In genomic region chr6:37555040-37555781, GRCh38 we compare ENCODE assay signal across 20 cellular contexts. TPM values are rescaled to one million over a fixed set of nuclear protein-coding genes. Genes with fewer than 3 reads are reported as not detected.
DNase-seq lines count a peak whose midpoint lies in the region; ATAC-seq, FAIRE-seq and TF ChIP-seq lines count a peak whose summit lies in the region.
"Had no signal": no experiment of that assay in that cellular context is flagged by ENCODE, and none has a peak within 500 bp of the region (broad histone marks: within the 10 kb centered on the region; RNA-seq: fewer than 3 reads in every experiment).

No MANE protein-coding gene starts in this region.

- RAD21 ChIA-PET in GM12878 (lab: Charles Lee; ENCODE audit: unreplicated experiment): interaction anchor here (0.6 to 9.3 kb wide), 14 partner anchors 8 to 276 kb away, joined by 3 to 174 read pairs (median 6); no protein-coding TSS in a partner anchor

- H3K4me2 ChIP-seq in GM12878 (ENCODE audit: control insufficient read depth, insufficient read depth): peak overlapping the region; percentile 56
- H3K4me2 ChIP-seq: KMS-11 had no signal

- under 1% methylated on average over 17 of the region's 17 CpGs for WGBS in GM12878 (ENCODE audit: insufficient coverage, insufficient replicate concordance, low lambda C conversion rate, missing lambda C conversion rate)
- WGBS in suprapubic skin: 83% methylated on average over 17 of the region's 17 CpGs

- no peaks in the 10 kb centered on the region for H3K36me3 ChIP-seq in HEK293 (ENCODE audit: control insufficient read depth in 2 of 2, insufficient read depth in 1 of 2, low read length in 2 of 2)
- H3K36me3 ChIP-seq in GM12878 (ENCODE audit: control insufficient read depth in 2 of 2, insufficient read depth in 2 of 2, low read length in 1 of 2): no peaks in the 10 kb centered on the region; a peak in 1 of 4 replicates
- no peaks in the 10 kb centered on the region for H3K36me3 ChIP-seq in suprapubic skin
- H3K36me3 ChIP-seq: right atrium auricular region, stomach had no signal

- H3K4me1 Mint-ChIP-seq in activated CD4-positive, alpha-beta T cell treated with anti-CD3 and anti-CD28 coated beads, Interleukin-2, amount 10 ng/mL, durations not matched to agents 24 days and 14 days: peaks cover 33% of the 10 kb centered on the region
- peaks cover 69% of the 10 kb centered on the region for H3K4me1 Mint-ChIP-seq in stimulated activated effector memory CD8-positive, alpha-beta T cell treated with anti-CD3 and anti-CD28 coated beads, Interleukin-12 subunit alpha, Interleukin-12 subunit beta, amount 100 ng/mL, for 72 hours

- CTCF ChIA-PET in HEK293 (lab: Yijun Ruan, JAX): interaction anchor here (0.6 to 5.9 kb wide), 6 partner anchors 10 to 130 kb away, joined by 3 to 62 read pairs (median 6); no protein-coding TSS in a partner anchor
- CTCF ChIA-PET in GM12878 (lab: Yijun Ruan, JAX): interaction anchor here (0.6 to 18.7 kb wide), 8 partner anchors 7 to 400 kb away, joined by 3 to 590 read pairs (median 4); no protein-coding TSS in a partner anchor

- H3K36me3 Mint-ChIP-seq in activated CD4-positive, alpha-beta T cell treated with anti-CD3 and anti-CD28 coated beads, Interleukin-2, amount 10 ng/mL, durations not matched to agents 24 days and 14 days (ENCODE audit: low read depth): no peaks in the 10 kb centered on the region
- H3K36me3 Mint-ChIP-seq in stimulated activated effector memory CD8-positive, alpha-beta T cell treated with anti-CD3 and anti-CD28 coated beads, Interleukin-12 subunit alpha, Interleukin-12 subunit beta, amount 100 ng/mL, for 72 hours: no peaks in the 10 kb centered on the region

- TF ChIP-seq CTCF in HEK293 (tag by site-specific recombination; IDR thresholded peaks at IDR 0.05): no peak
- no peak for TF ChIP-seq CTCF in GM12878 (IDR thresholded peaks at IDR 0.05 in 2 of 3, conservative IDR thresholded peaks at IDR 0.05 in 1 of 3; ENCODE audit: control insufficient read depth in 2 of 3, extremely low read depth in 1 of 3, insufficient read depth in 1 of 3, low read depth in 3 of 3, low read length in 3 of 3)
- no peak for TF ChIP-seq CTCF in suprapubic skin (IDR thresholded peaks at IDR 0.05)

- no peak overlapping the region for H2AFZ ChIP-seq in GM12878 (ENCODE audit: control insufficient read depth, low read depth, low read length)

- no peak overlapping the region for H3K4me3 Mint-ChIP-seq in activated CD4-positive, alpha-beta T cell treated with anti-CD3 and anti-CD28 coated beads, Interleukin-2, amount 10 ng/mL, durations not matched to agents 24 days and 14 days
- no peak overlapping the region for H3K4me3 Mint-ChIP-seq in stimulated activated effector memory CD8-positive, alpha-beta T cell treated with anti-CD3 and anti-CD28 coated beads, Interleukin-12 subunit alpha, Interleukin-12 subunit beta, amount 100 ng/mL, for 72 hours
- H3K4me3 Mint-ChIP-seq: T-helper 1 cell treated with Interleukin-12 subunit alpha and Interleukin-12 subunit beta and Interleukin-4 antibody, amounts not matched to agents 30 μg/mL and 1 μg/mL, for 36 hours had no signal

- in situ Hi-C loops in GM12878 (cut with MboI): loop anchor here (10.0 kb wide), 1 partner anchor 60 kb away; the partner anchor contains the start of gene CCDC167

- intact Hi-C loops in activated CD4-positive, alpha-beta T cell treated with anti-CD3 and anti-CD28 coated beads, Interleukin-2, amount 10 ng/mL, durations not matched to agents 24 days and 14 days (cut with micrococcal nuclease): no loop called here
- intact Hi-C loops in GM12878 (cut with micrococcal nuclease; ENCODE audit: unreplicated experiment): loop anchor here (2.0 to 10.0 kb wide), 3 partner anchors 58 to 400 kb away; partner anchors contain the start of gene CMTR1

- 0 out of 2 replicates have a peak, but pooled peaks have one; percentile 1 for TF ChIP-seq RAD21 in GM12878 (IDR thresholded peaks at IDR 0.05; ENCODE audit: insufficient read depth, low read depth, low read length)

- no peaks in the 10 kb centered on the region for H3K9me3 ChIP-seq in HEK293 (ENCODE audit: control insufficient read depth, insufficient read depth, low read depth, low read length)
- no peaks in the 10 kb centered on the region; the same call in 2 of the 3 replicates for H3K9me3 ChIP-seq in GM12878 (replicated peaks; ENCODE audit: control insufficient read depth, insufficient read depth, low read length)
- no peaks in the 10 kb centered on the region for H3K9me3 ChIP-seq in suprapubic skin
- H3K9me3 ChIP-seq: right atrium auricular region, stomach had no signal

- DNase-seq in activated CD4-positive, alpha-beta T cell treated with anti-CD3 and anti-CD28 coated beads, Interleukin-2, amount 10 ng/mL, durations not matched to agents 24 days and 14 days: no peak
- no peak for DNase-seq in activated CD4-positive, alpha-beta T cell treated with anti-CD3 and anti-CD28 coated beads for 48 hours
- DNase-seq in GM12878 (ENCODE audit: low read depth, low spot score) (peak; percentile 71), T1000 (lab: John Stamatoyannopoulos, UW) (no peak), suprapubic skin (ENCODE audit: low spot score in 2 of 2) (no peak)
- no peak for DNase-seq in stimulated activated effector memory CD8-positive, alpha-beta T cell treated with anti-CD3 and anti-CD28 coated beads, Interleukin-12 subunit alpha, Interleukin-12 subunit beta, amount 100 ng/mL, for 72 hours (ENCODE audit: low spot score in 2 of 2)
- DNase-seq: activated CD4-positive, CD25-positive, alpha-beta regulatory T cell; activated CD8-positive, alpha-beta memory T cell treated with anti-CD3 and anti-CD28 coated beads for 24 hours; NCI-H1105; NCI-H82; occipital lobe; stomach had no signal

- TF ChIP-seq POLR2A in GM12878 (IDR thresholded peaks at IDR 0.05; ENCODE audit: low read depth, low read length): peak; percentile 73
- TF ChIP-seq POLR2A in suprapubic skin (IDR thresholded peaks at IDR 0.05): no peak

- FAIRE-seq in GM12878 (lab: Jason Lieb, UNC): no peak
- FAIRE-seq: endometrium, urothelium cell line had no signal

- no peaks in the 10 kb centered on the region for H3K27me3 ChIP-seq in GM12878 (replicated peaks in 1 of 2; ENCODE audit: control insufficient read depth in 2 of 2, insufficient read depth in 2 of 2, low read length in 1 of 2)
- H3K27me3 ChIP-seq in suprapubic skin: peaks cover 46% of the 10 kb centered on the region
- H3K27me3 ChIP-seq: right atrium auricular region had no signal

- POLR2A ChIA-PET in HEK293 (lab: Yijun Ruan, JAX) (interaction anchor here (0.6 to 1.8 kb wide), 2 partner anchors 17 to 180 kb away, joined by 3 to 4 read pairs; no protein-coding TSS in a partner anchor), GM12878 (lab: Charles Lee) (interaction anchor here (0.5 to 6.9 kb wide), 13 partner anchors 9 to 375 kb away, joined by 3 to 73 read pairs (median 6); partner anchors contain the start of gene CCDC167)

- H3K4me3 ChIP-seq in HEK293 (ENCODE audit: low read depth, low read length): no peak overlapping the region
- peak overlapping the region; percentile 81 for H3K4me3 ChIP-seq in GM12878
- H3K4me3 ChIP-seq in suprapubic skin: no peak overlapping the region
- H3K4me3 ChIP-seq: right atrium auricular region, stomach had no signal

- H3K27me3 Mint-ChIP-seq in activated CD4-positive, alpha-beta T cell treated with anti-CD3 and anti-CD28 coated beads, Interleukin-2, amount 10 ng/mL, durations not matched to agents 24 days and 14 days: peaks cover 15% of the 10 kb centered on the region

- SMC1A ChIA-PET in GM12878 (lab: Charles Lee; ENCODE audit: uncharacterized antibody, unreplicated experiment): interaction anchor here (0.8 to 15.4 kb wide), 12 partner anchors 8 to 135 kb away, joined by 3 to 232 read pairs (median 6); no protein-coding TSS in a partner anchor

- H4K20me1 ChIP-seq in GM12878 (ENCODE audit: control insufficient read depth, insufficient read depth): no peaks in the 10 kb centered on the region

- H3K4me1 ChIP-seq in HEK293 (ENCODE audit: control insufficient read depth, insufficient read depth, low read length) (no peaks in the 10 kb centered on the region; the same call in 1 of the 2 replicates), GM12878 (ENCODE audit: control insufficient read depth, insufficient read depth, low read length) (peaks cover 85% of the 10 kb centered on the region), suprapubic skin (no peaks in the 10 kb centered on the region)

- H3K27ac Mint-ChIP-seq in activated CD4-positive, alpha-beta T cell treated with anti-CD3 and anti-CD28 coated beads, Interleukin-2, amount 10 ng/mL, durations not matched to agents 24 days and 14 days: peak overlapping the region; percentile 49
- H3K27ac Mint-ChIP-seq in stimulated activated effector memory CD8-positive, alpha-beta T cell treated with anti-CD3 and anti-CD28 coated beads, Interleukin-12 subunit alpha, Interleukin-12 subunit beta, amount 100 ng/mL, for 72 hours: peak overlapping the region; percentile 63
- H3K27ac Mint-ChIP-seq: T-helper 1 cell treated with Interleukin-12 subunit alpha and Interleukin-12 subunit beta and Interleukin-4 antibody, amounts not matched to agents 30 μg/mL and 1 μg/mL, for 36 hours had no signal

- H3K9me3 Mint-ChIP-seq in activated CD4-positive, alpha-beta T cell treated with anti-CD3 and anti-CD28 coated beads, Interleukin-2, amount 10 ng/mL, durations not matched to agents 24 days and 14 days: no peaks in the 10 kb centered on the region
- no peaks in the 10 kb centered on the region for H3K9me3 Mint-ChIP-seq in stimulated activated effector memory CD8-positive, alpha-beta T cell treated with anti-CD3 and anti-CD28 coated beads, Interleukin-12 subunit alpha, Interleukin-12 subunit beta, amount 100 ng/mL, for 72 hours
- H3K9me3 Mint-ChIP-seq: T-helper 1 cell treated with Interleukin-12 subunit alpha and Interleukin-12 subunit beta and Interleukin-4 antibody, amounts not matched to agents 30 μg/mL and 1 μg/mL, for 36 hours had no signal

- ATAC-seq in GM12878 (peak; percentile 12), HG02973 (IDR thresholded peaks at IDR 0.05; ENCODE audit: unreplicated experiment) (no peak)
- ATAC-seq in stimulated activated effector memory CD8-positive, alpha-beta T cell treated with anti-CD3 and anti-CD28 coated beads, Interleukin-12 subunit alpha, Interleukin-12 subunit beta, amount 100 ng/mL, for 72 hours: no peak

- H3K79me2 ChIP-seq in GM12878 (ENCODE audit: control insufficient read depth, insufficient read depth, low read length): peaks cover 67% of the 10 kb centered on the region

- H3K27ac ChIP-seq in HEK293 (ENCODE audit: extremely low read depth, low read depth, low read length) (no peak overlapping the region), GM12878 (ENCODE audit: control insufficient read depth, insufficient read depth) (peak overlapping the region; percentile 91), suprapubic skin (no peak overlapping the region)
- H3K27ac ChIP-seq: C4-2B, KMS-11, right atrium auricular region, stomach had no signal

- TSS peak; percentile 78 for BruUV-seq in GM12878 (replicated peaks; lab: Mats Ljungman, UMichigan)

- TF ChIP-seq EP300 in GM12878 (IDR thresholded peaks at IDR 0.05; ENCODE audit: borderline replicate concordance in 1 of 2, control insufficient read depth in 1 of 2, low read depth in 2 of 2, low read length in 2 of 2): no peak
- TF ChIP-seq EP300 in suprapubic skin (IDR thresholded peaks at IDR 0.05): no peak

- peak overlapping the region; percentile 86 for H3K9ac ChIP-seq in GM12878 (ENCODE audit: control insufficient read depth, insufficient read depth, low read length)
- H3K9ac ChIP-seq: KMS-11 had no signal

RNA-seq across cellular contexts. Expression of gene CCDC167, which starts 55.5 kb away (rescaled TPM):
- 59.1 and 62.4 TPM in 2 replicates for total RNA-seq in activated CD4-positive, alpha-beta T cell treated with anti-CD3 and anti-CD28 coated beads, Interleukin-2, amount 10 ng/mL, durations not matched to agents 24 days and 14 days
- total RNA-seq in GM12878 (2013; cell fraction: nucleolus; rRNA removed): 8.5 and 9.7 TPM in 2 replicates
- total RNA-seq in GM12878 (2014; rRNA removed) (92.6 and 102 TPM in 2 replicates), GM12878 (2014; rRNA removed; fragmentation: Illumina TruSeq; extraction: Trizol) (103 and 110 TPM in 2 replicates), GM12878 (2021) (70.8 and 74.9 TPM in 2 replicates), suprapubic skin (10 to 100 TPM; 16.3 to 31.3 (median 25.1) TPM)
- 76.2 TPM for polyA plus RNA-seq in GM12878 (2011; ENCODE audit: low read depth)
- polyA plus RNA-seq in GM12878 (2011; rRNA removed) (84.1 and 109 TPM in 2 replicates), GM12878 (2014; fragmentation: Illumina TruSeq; extraction: Trizol) (133 and 200 TPM in 2 replicates), GM12878 (2014; fragmentation: Nextera tagmentation; extraction: Ambion mirVana) (100 to 1,000 TPM; 323 to 380 TPM), GM12878 (2014; rRNA removed) (99.5 and 99.6 TPM in 2 replicates), GM12878 (2016; fragmentation: Nextera tagmentation; extraction: Ambion mirVana) (100 to 1,000 TPM; 165 to 180 TPM)
- 165 and 304 TPM in 2 replicates for polyA plus RNA-seq in GM12878 (2011; cell fraction: cytosol; rRNA removed)
- polyA plus RNA-seq in GM12878 (2011; cell fraction: nucleus; rRNA removed): 77.8 and 96.7 TPM in 2 replicates
- polyA plus RNA-seq in GM12878 (2012): 92.0 and 93.8 TPM in 2 replicates
- 31.0 and 53.2 TPM in 2 replicates for polyA minus RNA-seq in GM12878 (2011; rRNA and poly(A)+ RNA removed)
- polyA minus RNA-seq in GM12878 (2011; cell fraction: cytosol; rRNA and poly(A)+ RNA removed): 21.2 and 21.5 TPM in 2 replicates
- 7.5 and 13.0 TPM in 2 replicates for polyA minus RNA-seq in GM12878 (2011; cell fraction: nucleus; rRNA and poly(A)+ RNA removed)
